ENCODE assay signal across 14 cellular contexts in genomic region chr7:7848245-7848644, GRCh38.
DNase-seq lines count a peak whose midpoint lies in the region; ATAC-seq, FAIRE-seq and TF ChIP-seq lines count a peak whose summit lies in the region.
"Had no signal": no experiment of that assay in that cellular context is flagged by ENCODE, and none has a peak within 500 bp of the region (broad histone marks: within the 10 kb centered on the region; RNA-seq: fewer than 3 reads in every experiment).

No MANE protein-coding gene starts in this region.

- FAIRE-seq in GM12891 (lab: Jason Lieb, UNC) = peak; percentile 77

- TF ChIP-seq POLR2A in GM12891 (IDR thresholded peaks at IDR 0.05; ENCODE audit: low read depth, low read length) = no peak

- DNase-seq in GM12891 (ENCODE audit: insufficient read length, low spot score) (no peak), sciatic nerve (ENCODE audit: low spot score) (no peak), superior temporal gyrus (ENCODE audit: extremely low spot score) (no peak), DMS153 (lab: John Stamatoyannopoulos, UW) (no peak)
- no peak for DNase-seq in activated T-helper 2 cell treated with anti-CD3 and anti-CD28 coated beads, Interferon-gamma antibody, Interleukin-2, Interleukin-4, amounts not matched to agents 10 μg/mL and 5 μg/mL and 100 μg/mL, durations not matched to agents 14 hours and 24 hours and 36 hours (ENCODE audit: low spot score)
- DNase-seq: cortex of kidney, GF-D8, mesendoderm, stomach had no signal

- H3K4me1 Mint-ChIP-seq in activated T-helper 2 cell treated with anti-CD3 and anti-CD28 coated beads, Interferon-gamma antibody, Interleukin-2, Interleukin-4, amounts not matched to agents 10 μg/mL and 5 μg/mL and 100 μg/mL, durations not matched to agents 14 hours and 24 hours and 36 hours (ENCODE audit: low read depth) = peaks cover 35% of the 10 kb centered on the region
- H3K4me1 Mint-ChIP-seq: CD14-positive monocyte had no signal

- intact Hi-C loops in activated T-helper 2 cell treated with anti-CD3 and anti-CD28 coated beads, Interferon-gamma antibody, Interleukin-2, Interleukin-4, amounts not matched to agents 10 μg/mL and 5 μg/mL and 100 μg/mL, durations not matched to agents 14 hours and 24 hours and 36 hours (cut with micrococcal nuclease) = no loop called here
- intact Hi-C loops in sciatic nerve (cut with DNase I) = no loop called here

- peak overlapping the region; percentile 54 for H3K27ac Mint-ChIP-seq in activated T-helper 2 cell treated with anti-CD3 and anti-CD28 coated beads, Interferon-gamma antibody, Interleukin-2, Interleukin-4, amounts not matched to agents 10 μg/mL and 5 μg/mL and 100 μg/mL, durations not matched to agents 14 hours and 24 hours and 36 hours
- H3K27ac Mint-ChIP-seq: CD14-positive monocyte had no signal

- peak; percentile 89 for ATAC-seq in GM19395 (IDR thresholded peaks at IDR 0.05; ENCODE audit: unreplicated experiment)
- peak; percentile 83 for ATAC-seq in HG03066 (IDR thresholded peaks at IDR 0.05; ENCODE audit: low read depth, unreplicated experiment)
- no peak for ATAC-seq in sciatic nerve
- ATAC-seq in SK-N-SH treated with all-trans-retinoic acid at 6 μM for 48 hours = no peak
- ATAC-seq: Panc1 had no signal

- peak overlapping the region; percentile 53 for H3K4me3 Mint-ChIP-seq in activated T-helper 2 cell treated with anti-CD3 and anti-CD28 coated beads, Interferon-gamma antibody, Interleukin-2, Interleukin-4, amounts not matched to agents 10 μg/mL and 5 μg/mL and 100 μg/mL, durations not matched to agents 14 hours and 24 hours and 36 hours (ENCODE audit: low read depth)
- H3K4me3 Mint-ChIP-seq: CD14-positive monocyte had no signal

- peaks cover 20% of the 10 kb centered on the region for H3K36me3 Mint-ChIP-seq in activated T-helper 2 cell treated with anti-CD3 and anti-CD28 coated beads, Interferon-gamma antibody, Interleukin-2, Interleukin-4, amounts not matched to agents 10 μg/mL and 5 μg/mL and 100 μg/mL, durations not matched to agents 14 hours and 24 hours and 36 hours (ENCODE audit: low read depth)

- peaks cover 17% of the 10 kb centered on the region for H3K9me3 Mint-ChIP-seq in activated T-helper 2 cell treated with anti-CD3 and anti-CD28 coated beads, Interferon-gamma antibody, Interleukin-2, Interleukin-4, amounts not matched to agents 10 μg/mL and 5 μg/mL and 100 μg/mL, durations not matched to agents 14 hours and 24 hours and 36 hours

- H3K27me3 Mint-ChIP-seq in activated T-helper 2 cell treated with anti-CD3 and anti-CD28 coated beads, Interferon-gamma antibody, Interleukin-2, Interleukin-4, amounts not matched to agents 10 μg/mL and 5 μg/mL and 100 μg/mL, durations not matched to agents 14 hours and 24 hours and 36 hours (ENCODE audit: low read depth) = peaks cover 2% of the 10 kb centered on the region

TF ChIP-seq in GM12891, 5 proteins besides CTCF, POLR2A, EP300 and RAD21:
- no peak for TF ChIP-seq TAF1 (IDR thresholded peaks at IDR 0.05; ENCODE audit: low read depth, low read length)
- TF ChIP-seq SPI1 (IDR thresholded peaks at IDR 0.05; ENCODE audit: low read depth, low read length) = no peak
- no peak for TF ChIP-seq POU2F2 (IDR thresholded peaks at IDR 0.05; ENCODE audit: low read depth, low read length)
- TF ChIP-seq POLR2AphosphoS5 (IDR thresholded peaks at IDR 0.05; ENCODE audit: low read depth, low read length) = no peak
- TF ChIP-seq PAX5 (IDR thresholded peaks at IDR 0.05; ENCODE audit: insufficient read depth, low read length, severe bottlenecking) = no peak

TF ChIP-seq in SK-N-SH treated with all-trans-retinoic acid at 6 μM for 48 hours, 23 proteins besides CTCF, POLR2A, EP300 and RAD21:
- TF ChIP-seq RARB (CRISPR knock-in tag; IDR thresholded peaks at IDR 0.05) = no peak
- no peak for TF ChIP-seq ZNF70 (CRISPR knock-in tag; IDR thresholded peaks at IDR 0.05)
- TF ChIP-seq, protein P1, sequence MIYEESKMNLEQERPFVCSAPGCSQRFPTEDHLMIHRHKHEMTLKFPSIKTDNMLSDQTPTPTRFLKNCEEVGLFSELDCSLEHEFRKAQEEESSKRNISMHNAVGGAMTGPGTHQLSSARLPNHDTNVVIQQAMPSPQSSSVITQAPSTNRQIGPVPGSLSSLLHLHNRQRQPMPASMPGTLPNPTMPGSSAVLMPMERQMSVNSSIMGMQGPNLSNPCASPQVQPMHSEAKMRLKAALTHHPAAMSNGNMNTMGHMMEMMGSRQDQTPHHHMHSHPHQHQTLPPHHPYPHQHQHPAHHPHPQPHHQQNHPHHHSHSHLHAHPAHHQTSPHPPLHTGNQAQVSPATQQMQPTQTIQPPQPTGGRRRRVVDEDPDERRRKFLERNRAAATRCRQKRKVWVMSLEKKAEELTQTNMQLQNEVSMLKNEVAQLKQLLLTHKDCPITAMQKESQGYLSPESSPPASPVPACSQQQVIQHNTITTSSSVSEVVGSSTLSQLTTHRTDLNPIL (CRISPR knock-in tag; IDR thresholded peaks at IDR 0.05; ENCODE audit: low read depth) = no peak
- TF ChIP-seq ZFP3 (CRISPR knock-in tag; IDR thresholded peaks at IDR 0.05) = no peak
- TF ChIP-seq, protein P2, sequence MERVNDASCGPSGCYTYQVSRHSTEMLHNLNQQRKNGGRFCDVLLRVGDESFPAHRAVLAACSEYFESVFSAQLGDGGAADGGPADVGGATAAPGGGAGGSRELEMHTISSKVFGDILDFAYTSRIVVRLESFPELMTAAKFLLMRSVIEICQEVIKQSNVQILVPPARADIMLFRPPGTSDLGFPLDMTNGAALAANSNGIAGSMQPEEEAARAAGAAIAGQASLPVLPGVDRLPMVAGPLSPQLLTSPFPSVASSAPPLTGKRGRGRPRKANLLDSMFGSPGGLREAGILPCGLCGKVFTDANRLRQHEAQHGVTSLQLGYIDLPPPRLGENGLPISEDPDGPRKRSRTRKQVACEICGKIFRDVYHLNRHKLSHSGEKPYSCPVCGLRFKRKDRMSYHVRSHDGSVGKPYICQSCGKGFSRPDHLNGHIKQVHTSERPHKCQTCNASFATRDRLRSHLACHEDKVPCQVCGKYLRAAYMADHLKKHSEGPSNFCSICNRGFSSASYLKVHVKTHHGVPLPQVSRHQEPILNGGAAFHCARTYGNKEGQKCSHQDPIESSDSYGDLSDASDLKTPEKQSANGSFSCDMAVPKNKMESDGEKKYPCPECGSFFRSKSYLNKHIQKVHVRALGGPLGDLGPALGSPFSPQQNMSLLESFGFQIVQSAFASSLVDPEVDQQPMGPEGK (CRISPR knock-in tag; IDR thresholded peaks at IDR 0.05; ENCODE audit: borderline replicate concordance) = no peak
- no peak for TF ChIP-seq ZNF565 (CRISPR knock-in tag; conservative IDR thresholded peaks at IDR 0.05; ENCODE audit: low read depth)
- no peak for TF ChIP-seq SNAI2 (CRISPR knock-in tag; IDR thresholded peaks at IDR 0.05)
- TF ChIP-seq OSR1 (CRISPR knock-in tag; IDR thresholded peaks at IDR 0.05) = no peak
- TF ChIP-seq ISL1 (CRISPR knock-in tag; IDR thresholded peaks at IDR 0.05) = no peak
- no peak for TF ChIP-seq CSDC2 (CRISPR knock-in tag; IDR thresholded peaks at IDR 0.05)
- no peak for TF ChIP-seq ARNTL (CRISPR knock-in tag; IDR thresholded peaks at IDR 0.05; ENCODE audit: borderline replicate concordance, low read depth)
- no peak for TF ChIP-seq TSHZ2 (CRISPR knock-in tag; IDR thresholded peaks at IDR 0.05)
- TF ChIP-seq PPARA (CRISPR knock-in tag; IDR thresholded peaks at IDR 0.05; ENCODE audit: borderline replicate concordance) = no peak
- no peak for TF ChIP-seq POU6F1 (CRISPR knock-in tag; IDR thresholded peaks at IDR 0.05; ENCODE audit: borderline replicate concordance, low read depth)
- TF ChIP-seq ZNF8 (CRISPR knock-in tag; IDR thresholded peaks at IDR 0.05) = no peak
- no peak for TF ChIP-seq ZC3H10 (CRISPR knock-in tag; IDR thresholded peaks at IDR 0.05)

Comparison
In these comparisons a context has a peak if more than half of its experiments do, and no peak if none do; other contexts are left out.
1. ATAC-seq: peak in GM19395 (single experiment) and HG03066 (single experiment); none in sciatic nerve (single experiment) and SK-N-SH treated with all-trans-retinoic acid at 6 μM for 48 hours (single experiment).